21 cellular contexts compared by ENCODE assay signal in the genomic region with DNA sequence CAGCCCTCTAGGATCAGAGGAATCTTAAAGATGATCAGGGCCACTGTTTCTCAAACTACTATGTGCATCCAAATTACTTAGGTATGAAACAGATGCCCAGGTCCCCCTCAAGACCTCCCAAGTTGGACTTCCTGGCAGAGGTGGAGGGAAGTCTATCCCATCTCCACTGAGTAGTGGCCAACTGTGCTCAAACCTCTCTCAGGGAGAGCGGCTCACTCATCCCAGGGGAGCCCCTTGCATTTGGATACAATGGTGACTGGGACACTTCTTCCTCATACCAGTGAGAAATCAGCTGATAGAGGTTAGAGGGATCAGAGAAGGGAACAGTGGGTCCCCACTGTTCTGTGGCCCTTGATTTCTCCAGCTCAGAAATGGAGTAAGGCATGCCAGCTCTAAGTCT. TPM values are rescaled to one million over a fixed set of nuclear protein-coding genes. Genes with fewer than 3 reads are reported as not detected.
DNase-seq lines count a peak whose midpoint lies in the region; ATAC-seq, FAIRE-seq and TF ChIP-seq lines count a peak whose summit lies in the region.
"Had no signal": no experiment of that assay in that cellular context is flagged by ENCODE, and none has a peak within 500 bp of the region (broad histone marks: within the 10 kb centered on the region; RNA-seq: fewer than 3 reads in every experiment).

No MANE protein-coding gene starts in this region.

- BruUV-seq in K562 (replicated peaks; lab: Mats Ljungman, UMichigan): no TSS peak

- peaks cover under 1% of the 10 kb centered on the region for H3K36me3 Mint-ChIP-seq in activated CD4-positive, alpha-beta T cell treated with anti-CD3 and anti-CD28 coated beads, Interleukin-2, amount 10 ng/mL, durations not matched to agents 24 days and 14 days (ENCODE audit: low read depth)
- peaks cover 0 to 8% (median 0%) of the 10 kb centered on the region in 5 donors for H3K36me3 Mint-ChIP-seq in naive thymus-derived CD4-positive, alpha-beta T cell
- H3K36me3 Mint-ChIP-seq: CD14-positive monocyte; CD4-positive, alpha-beta memory T cell had no signal

- no peak overlapping the region for H3K4me3 Mint-ChIP-seq in activated CD4-positive, alpha-beta T cell treated with anti-CD3 and anti-CD28 coated beads, Interleukin-2, amount 10 ng/mL, durations not matched to agents 24 days and 14 days
- no peak overlapping the region for H3K4me3 Mint-ChIP-seq in naive thymus-derived CD4-positive, alpha-beta T cell
- H3K4me3 Mint-ChIP-seq: CD14-positive monocyte had no signal

- no peaks in the 10 kb centered on the region for H4K20me1 ChIP-seq in K562 (replicated peaks; ENCODE audit: control insufficient read depth, insufficient read depth, low read length)
- H4K20me1 ChIP-seq: BLaER1 had no signal

- ATAC-seq in K562: no peak
- ATAC-seq in naive thymus-derived CD4-positive, alpha-beta T cell: no peak
- ATAC-seq in HG02798 (IDR thresholded peaks at IDR 0.05; ENCODE audit: poor library complexity, unreplicated experiment): no peak
- ATAC-seq: A549 had no signal

- FAIRE-seq in K562 (lab: Jason Lieb, UNC): no peak
- FAIRE-seq: A549, GM12892, GM18507 had no signal

- in situ Hi-C loops in K562 (cut with MboI): loop anchor here (5.0 to 10.0 kb wide), 2 partner anchors 236 to 394 kb away; no protein-coding TSS in a partner anchor

- no peaks in the 10 kb centered on the region for H3K79me2 ChIP-seq in K562 (ENCODE audit: control insufficient read depth, insufficient read depth, low read length)

- H3K4me1 ChIP-seq in K562 (replicated peaks in 1 of 2; ENCODE audit: control insufficient read depth in 2 of 2, insufficient read depth in 2 of 2, low read length in 2 of 2) (peaks cover 9 to 18% of the 10 kb centered on the region in 2 experiments), vagina (peaks cover 16% of the 10 kb centered on the region)
- H3K4me1 ChIP-seq in naive thymus-derived CD4-positive, alpha-beta T cell (ENCODE audit: control insufficient read depth in 2 of 2, insufficient read depth in 2 of 2, low read length in 2 of 2): peaks cover 21 to 22% of the 10 kb centered on the region in 2 donors
- H3K4me1 ChIP-seq: A549 had no signal

- no peak overlapping the region for H3K27ac Mint-ChIP-seq in activated CD4-positive, alpha-beta T cell treated with anti-CD3 and anti-CD28 coated beads, Interleukin-2, amount 10 ng/mL, durations not matched to agents 24 days and 14 days
- peak overlapping the region in 5 of 9 donors; percentile 42 to 95 (median 68) for H3K27ac Mint-ChIP-seq in naive thymus-derived CD4-positive, alpha-beta T cell
- H3K27ac Mint-ChIP-seq: CD14-positive monocyte had no signal

- no peak overlapping the region for H3K27ac ChIP-seq in K562 (ENCODE audit: extremely low read depth, low read depth, low read length)
- no peak overlapping the region for H3K27ac ChIP-seq in naive thymus-derived CD4-positive, alpha-beta T cell (ENCODE audit: low read depth, low read length)
- no peak overlapping the region for H3K27ac ChIP-seq in vagina
- H3K27ac ChIP-seq: 22Rv1, A549, BLaER1, GM23248, HL-60 had no signal

- TF ChIP-seq POLR2A in K562 (conservative IDR thresholded peaks at IDR 0.05) (no peak), vagina (IDR thresholded peaks at IDR 0.05) (no peak)

- TF ChIP-seq RAD21 in K562 (CRISPR knock-in tag; conservative IDR thresholded peaks at IDR 0.05 in 1 of 2, IDR thresholded peaks at IDR 0.05 in 1 of 2): no peak

- no peak overlapping the region for H2AFZ ChIP-seq in K562 (ENCODE audit: low read depth, low read length)
- H2AFZ ChIP-seq: GM23248 had no signal

- TF ChIP-seq CTCF in K562 (IDR thresholded peaks at IDR 0.05 in 2 of 3, conservative IDR thresholded peaks at IDR 0.05 in 1 of 3; ENCODE audit: insufficient read depth in 2 of 3, low read depth in 1 of 3, low read length in 3 of 3): no peak
- no peak for TF ChIP-seq CTCF in vagina (IDR thresholded peaks at IDR 0.05)

- intact Hi-C loops in activated CD4-positive, alpha-beta T cell treated with anti-CD3 and anti-CD28 coated beads, Interleukin-2, amount 10 ng/mL, durations not matched to agents 24 days and 14 days (cut with micrococcal nuclease): loop anchor here (5.0 kb wide), 1 partner anchor 391 kb away; no protein-coding TSS in a partner anchor
- intact Hi-C loops in K562 (cut with micrococcal nuclease): no loop called here
- intact Hi-C loops in naive thymus-derived CD4-positive, alpha-beta T cell (cut with micrococcal nuclease): no loop called here
- intact Hi-C loops in vagina (cut with DNase I): no loop called here

- no peaks in the 10 kb centered on the region for H3K9me3 ChIP-seq in K562 (replicated peaks; ENCODE audit: control insufficient read depth, insufficient read depth, low read depth, low read length)
- peaks cover 0 to 5% (median 0%) of the 10 kb centered on the region in 3 experiments for H3K9me3 ChIP-seq in naive thymus-derived CD4-positive, alpha-beta T cell (ENCODE audit: control insufficient read depth in 2 of 3, low read length in 3 of 3)
- no peaks in the 10 kb centered on the region for H3K9me3 ChIP-seq in vagina
- H3K9me3 ChIP-seq: BLaER1 had no signal

- no peaks in the 10 kb centered on the region for H3K9me3 Mint-ChIP-seq in activated CD4-positive, alpha-beta T cell treated with anti-CD3 and anti-CD28 coated beads, Interleukin-2, amount 10 ng/mL, durations not matched to agents 24 days and 14 days
- H3K9me3 Mint-ChIP-seq in naive thymus-derived CD4-positive, alpha-beta T cell: peaks cover 0 to 19% (median 0%) of the 10 kb centered on the region in 11 donors

- H3K4me2 ChIP-seq in K562 (ENCODE audit: insufficient read depth, low read length): no peak overlapping the region
- H3K4me2 ChIP-seq: A549, BLaER1 had no signal

- H3K27me3 ChIP-seq in K562 (ENCODE audit: control insufficient read depth in 2 of 2, insufficient read depth in 2 of 2, low read length in 2 of 2) (peaks cover 0 to 10% of the 10 kb centered on the region in 2 experiments; a peak in 2 of 5 replicates), vagina (no peaks in the 10 kb centered on the region)
- no peaks in the 10 kb centered on the region for H3K27me3 ChIP-seq in naive thymus-derived CD4-positive, alpha-beta T cell (ENCODE audit: control insufficient read depth in 2 of 2, insufficient read depth in 2 of 2, low read length in 2 of 2)

- peaks cover 16% of the 10 kb centered on the region for H3K4me1 Mint-ChIP-seq in activated CD4-positive, alpha-beta T cell treated with anti-CD3 and anti-CD28 coated beads, Interleukin-2, amount 10 ng/mL, durations not matched to agents 24 days and 14 days
- peaks cover 13 to 43% (median 29%) of the 10 kb centered on the region in 7 donors for H3K4me1 Mint-ChIP-seq in naive thymus-derived CD4-positive, alpha-beta T cell
- H3K4me1 Mint-ChIP-seq: CD14-positive monocyte had no signal

- 31% methylated on average over 1 of the region's 1 CpG for WGBS in K562 (ENCODE audit: insufficient coverage, low coverage, missing lambda C conversion rate)

- no peak overlapping the region for H3K4me3 ChIP-seq in K562
- H3K4me3 ChIP-seq in naive thymus-derived CD4-positive, alpha-beta T cell (ENCODE audit: low read length): no peak overlapping the region
- H3K4me3 ChIP-seq in vagina: no peak overlapping the region
- H3K4me3 ChIP-seq: A549, BLaER1, GM23248 had no signal

- no peaks in the 10 kb centered on the region for H3K9me1 ChIP-seq in K562 (ENCODE audit: control insufficient read depth, insufficient read depth, low read length)

- POLR2A ChIA-PET in K562 (lab: Yijun Ruan, JAX): interaction anchor here (0.5 to 0.7 kb wide), 2 partner anchors 305 to 884 kb away, joined by 3 read pairs; no protein-coding TSS in a partner anchor
- POLR2A ChIA-PET in naive thymus-derived CD4-positive, alpha-beta T cell (lab: Charles Lee): interaction anchor here (0.6 to 1.5 kb wide), 3 partner anchors 20 to 412 kb away, joined by 3 to 5 read pairs (median 3); no protein-coding TSS in a partner anchor

- no peak for TF ChIP-seq EP300 in K562 (IDR thresholded peaks at IDR 0.05; ENCODE audit: low read length)

- peaks cover 18% of the 10 kb centered on the region for H3K27me3 Mint-ChIP-seq in activated CD4-positive, alpha-beta T cell treated with anti-CD3 and anti-CD28 coated beads, Interleukin-2, amount 10 ng/mL, durations not matched to agents 24 days and 14 days
- H3K27me3 Mint-ChIP-seq in naive thymus-derived CD4-positive, alpha-beta T cell: peaks cover 0 to 19% (median 4%) of the 10 kb centered on the region in 5 donors

- peak; percentile 51 for DNase-seq in activated CD4-positive, alpha-beta T cell treated with anti-CD3 and anti-CD28 coated beads, Interleukin-2, amount 10 ng/mL, durations not matched to agents 24 days and 14 days
- DNase-seq in activated CD4-positive, alpha-beta T cell treated with anti-CD3 and anti-CD28 coated beads, Interleukin-2, amount 50 U/mL, for 48 hours: no peak
- no peak for DNase-seq in K562 (ENCODE audit: extremely low read depth in 1 of 4, low spot score in 3 of 4)
- DNase-seq in naive thymus-derived CD4-positive, alpha-beta T cell: no peak
- DNase-seq in vagina (ENCODE audit: extremely low spot score in 2 of 2): peak; percentile 25 to 58
- no peak for DNase-seq in AG08396 (ENCODE audit: low spot score)
- DNase-seq: CD4-positive, alpha-beta memory T cell; DMS153; DMS79; GDM1; GM23248; HCEC 1CT had no signal

- H3K36me3 ChIP-seq in K562 (ENCODE audit: control insufficient read depth, insufficient read depth, low read length): no peaks in the 10 kb centered on the region
- no peaks in the 10 kb centered on the region for H3K36me3 ChIP-seq in naive thymus-derived CD4-positive, alpha-beta T cell (ENCODE audit: control insufficient read depth in 2 of 3, insufficient read depth in 3 of 3, low read length in 3 of 3)
- H3K36me3 ChIP-seq in vagina: no peaks in the 10 kb centered on the region
- H3K36me3 ChIP-seq: BLaER1 had no signal

- H3K9ac ChIP-seq in K562 (ENCODE audit: insufficient read depth in 1 of 2, low read depth in 2 of 2, low read length in 2 of 2): no peak overlapping the region
- H3K9ac ChIP-seq: BLaER1, GM23248 had no signal

- CTCF ChIA-PET in K562 (lab: Yijun Ruan, JAX; ENCODE audit: low intra/inter-chr PET ratio): no interaction called here
- CTCF ChIA-PET in naive thymus-derived CD4-positive, alpha-beta T cell (lab: Charles Lee): interaction anchor here (3.6 to 14.8 kb wide), 2 partner anchors 8 to 234 kb away, joined by 35 to 522 read pairs; a partner anchor contains a TSS

RNA-seq across cellular contexts. Expression of a gene that starts 8.7 kb away (rescaled TPM):
- 0.05 TPM in 1 of 2 replicates, not detected in the other for total RNA-seq in activated CD4-positive, alpha-beta T cell treated with anti-CD3 and anti-CD28 coated beads, Interleukin-2, amount 10 ng/mL, durations not matched to agents 24 days and 14 days
- not detected in 2 replicates for total RNA-seq in K562 (2011; cell fraction: chromatin; rRNA removed; ENCODE audit: low replicate concordance)
- not detected in 2 replicates for total RNA-seq in K562 (2011; cell fraction: nucleolus; rRNA removed)
- total RNA-seq in K562 (2011; cell fraction: nucleoplasm; rRNA removed): not detected in 2 replicates
- total RNA-seq in K562 (2014; rRNA removed) (not detected in 2 replicates), K562 (2014; rRNA removed; fragmentation: Illumina TruSeq; extraction: Trizol) (not detected in 2 replicates), K562 (2015; rRNA removed; fragmentation: Illumina TruSeq; extraction: Trizol) (not detected in 2 replicates), K562 (2021) (not detected in 2 replicates), vagina (not detected)
- polyA plus RNA-seq in K562 (2011; rRNA removed) (0.03 TPM in 1 of 2 replicates, not detected in the other), K562 (2014; fragmentation: Illumina TruSeq; extraction: Trizol) (not detected in 2 replicates), K562 (2014; fragmentation: Nextera tagmentation; extraction: Ambion mirVana) (not detected), K562 (2014; rRNA removed) (not detected in 2 replicates)
- polyA plus RNA-seq in K562 (2011; cell fraction: cytosol; rRNA removed): 0.07 TPM in 1 of 2 replicates, not detected in the other
- polyA plus RNA-seq in K562 (2011; cell fraction: nucleus; rRNA removed): not detected in 2 replicates
- 0.05 TPM in 1 of 2 replicates, not detected in the other for polyA plus RNA-seq in K562 (2012)
- not detected in 2 replicates for polyA minus RNA-seq in K562 (2011; rRNA and poly(A)+ RNA removed)
- not detected in 2 replicates for polyA minus RNA-seq in K562 (2011; cell fraction: cytosol; rRNA and poly(A)+ RNA removed)
- polyA minus RNA-seq in K562 (2011; cell fraction: nucleus; rRNA and poly(A)+ RNA removed): not detected in 2 replicates
- total RNA-seq in naive thymus-derived CD4-positive, alpha-beta T cell: 10 to 100 TPM in 4 of 5 experiments, under 1 TPM in 1; 0.15 to 21.8 (median 18.8) TPM
- 1 to 10 TPM; 5.0 to 7.7 TPM for polyA plus RNA-seq in naive thymus-derived CD4-positive, alpha-beta T cell
- total RNA-seq: GM23248, H4 had no signal
- polyA plus RNA-seq: CD14-positive monocyte, GM23248 had no signal

Comparison
In these comparisons a context has a peak if more than half of its experiments do, and no peak if none do; other contexts are left out.
1. DNase-seq: peak in activated CD4-positive, alpha-beta T cell treated with anti-CD3 and anti-CD28 coated beads, Interleukin-2, amount 10 ng/mL, durations not matched to agents 24 days and 14 days (single experiment) and vagina (2 of 2); none in activated CD4-positive, alpha-beta T cell treated with anti-CD3 and anti-CD28 coated beads, Interleukin-2, amount 50 U/mL, for 48 hours (0 of 2), K562 (0 of 4), naive thymus-derived CD4-positive, alpha-beta T cell (0 of 9) and AG08396 (single experiment).